ENCODE assay signal across 8 cellular contexts in the genomic region with DNA sequence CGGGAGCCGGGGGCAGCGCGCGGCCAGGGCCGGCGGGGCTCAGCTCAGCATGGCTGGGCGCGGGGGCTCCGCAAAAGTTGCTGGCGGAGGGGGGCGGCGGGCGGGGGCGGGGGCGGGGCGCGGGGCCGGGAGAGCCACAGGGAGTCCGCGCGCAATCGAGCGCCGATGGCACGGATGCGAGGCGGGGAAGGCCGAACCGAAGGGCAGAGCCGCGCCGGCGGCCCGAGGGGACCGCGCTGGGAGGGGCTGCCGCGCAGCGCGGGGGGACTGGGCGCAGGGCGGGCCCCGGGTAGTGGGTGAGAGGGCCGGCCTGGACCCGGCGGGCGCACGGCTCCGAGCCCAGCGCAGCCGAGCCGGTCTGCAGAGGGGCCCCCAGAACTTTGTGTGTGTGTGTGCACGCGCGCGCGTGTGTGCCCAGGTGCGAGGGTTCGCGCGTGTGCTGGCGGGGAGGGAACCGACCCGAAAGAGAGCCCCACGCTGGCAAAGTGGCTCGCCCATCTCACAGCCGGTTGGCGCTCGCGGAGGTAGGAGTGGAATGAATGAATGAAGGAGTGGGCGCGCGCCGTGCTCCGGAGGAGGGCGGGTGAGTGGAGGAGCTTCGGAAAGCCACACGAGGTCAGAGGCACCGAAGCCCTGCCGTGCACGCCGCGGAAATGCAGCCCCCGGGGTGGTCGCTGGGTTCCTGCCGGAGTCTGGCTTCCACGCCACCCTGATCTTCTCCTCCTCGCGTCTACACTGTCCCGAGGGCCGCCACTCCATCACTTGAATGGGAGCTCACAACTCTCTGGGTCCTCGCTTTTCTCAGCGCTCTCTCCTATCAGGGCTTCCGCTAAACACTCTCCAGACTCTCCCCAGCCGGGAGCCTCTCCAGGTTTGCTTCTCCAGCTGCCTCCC. TPM values are rescaled to one million over a fixed set of nuclear protein-coding genes. Genes with fewer than 3 reads are reported as not detected.
A peak's percentile ranks its signal among the peaks of the same experiment; 100 is the strongest.
DNase-seq lines count a peak whose midpoint lies in the region; ATAC-seq lines count a peak whose summit lies in the region.

A gene (minus strand): TSS at position 51 of the 894 bp plus-strand sequence. CDS start 375 bp downstream, outside the sequence.

- ATAC-seq in GM18868 (IDR thresholded peaks at IDR 0.05; ENCODE audit: unreplicated experiment) (peak; percentile 71), HG03135 (IDR thresholded peaks at IDR 0.05; ENCODE audit: unreplicated experiment) (peak; percentile 61)

- DNase-seq in AG08395 (ENCODE audit: low spot score) (peak; percentile 80), NCI-H69 (lab: John Stamatoyannopoulos, UW) (peak; percentile 91), lung microvascular endothelial cell (ENCODE audit: low read depth in 2 of 2) (peak; percentile 75 to 83)
- DNase-seq in activated CD8-positive, alpha-beta memory T cell treated with anti-CD3 and anti-CD28 coated beads for 1 hour (ENCODE audit: extremely low read depth in 1 of 2, low read depth in 1 of 2): peak; percentile 42 to 51
- peak; percentile 52 for DNase-seq in effector CD8-positive, alpha-beta T cell (lab: John Stamatoyannopoulos, UW)
- DNase-seq in stimulated activated CD4-positive, alpha-beta T cell treated with anti-CD3 and anti-CD28 coated beads, TNF-alpha, amount 100 ng/mL, for 48 hours (ENCODE audit: low read depth in 3 of 3): peak; percentile 40 to 61 (median 41)

RNA-seq across cellular contexts. Expression of the gene that starts here (rescaled TPM):
- total RNA-seq in lung microvascular endothelial cell: 7.8 and 10.9 TPM in 2 replicates

Comparison
In these comparisons a context has a peak if more than half of its experiments do, and no peak if none do; other contexts are left out.
1. Peak in every context shown above with its lines: DNase-seq and ATAC-seq.
2. DNase-seq: peak in every context shown above with its lines; median percentile 91 in NCI-H69; 80 in AG08395; 79 in lung microvascular endothelial cell; 52 in effector CD8-positive, alpha-beta T cell; 46 in activated CD8-positive, alpha-beta memory T cell treated with anti-CD3 and anti-CD28 coated beads for 1 hour; 41 in stimulated activated CD4-positive, alpha-beta T cell treated with anti-CD3 and anti-CD28 coated beads, TNF-alpha, amount 100 ng/mL, for 48 hours.